In genomic region chr20:38272961-38273360, GRCh38 we compare ENCODE assay signal across 19 cellular contexts. TPM values are rescaled to one million over a fixed set of nuclear protein-coding genes. Genes with fewer than 3 reads are reported as not detected.
A peak's percentile ranks its signal among the peaks of the same experiment; 100 is the strongest.
DNase-seq lines count a peak whose midpoint lies in the region; ATAC-seq and TF ChIP-seq lines count a peak whose summit lies in the region.
"Had no signal": no experiment of that assay in that cellular context is flagged by ENCODE, and none has a peak within 500 bp of the region (broad histone marks: within the 10 kb centered on the region; RNA-seq: fewer than 3 reads in every experiment).

No MANE protein-coding gene starts in this region.

- H2BK5ac ChIP-seq in mesenchymal stem cell (ENCODE audit: low read depth, low read length, poor library complexity, severe bottlenecking): peak overlapping the region; percentile 15

- H2AK5ac ChIP-seq in mesenchymal stem cell (ENCODE audit: low read length, severe bottlenecking): peak overlapping the region; percentile 39

- peak overlapping the region; percentile 21 for H4K8ac ChIP-seq in mesenchymal stem cell (ENCODE audit: low read length)

- peak overlapping the region; percentile 83 for H2BK120ac ChIP-seq in mesenchymal stem cell (ENCODE audit: low read depth, low read length)

- H3K79me1 ChIP-seq in mesenchymal stem cell (replicated peaks; ENCODE audit: low read length, poor library complexity, severe bottlenecking): no peaks in the 10 kb centered on the region

- H2BK15ac ChIP-seq in mesenchymal stem cell (ENCODE audit: low read depth, poor library complexity, severe bottlenecking): no peak overlapping the region

- peak overlapping the region; percentile 55 for H4K91ac ChIP-seq in mesenchymal stem cell (ENCODE audit: low read length)

- H2BK12ac ChIP-seq in mesenchymal stem cell (ENCODE audit: low read length in 2 of 2): peak overlapping the region; percentile 32 to 34

- intact Hi-C loops in heart right ventricle (cut with DNase I): no loop called here
- intact Hi-C loops in Right ventricle myocardium inferior (cut with DNase I): no loop called here

- no peak overlapping the region for H3K14ac ChIP-seq in mesenchymal stem cell (ENCODE audit: low read length in 2 of 2)

- peak in 1 of 2 donors; percentile 56 for DNase-seq in heart right ventricle
- no peak for DNase-seq in Right ventricle myocardium inferior (ENCODE audit: missing footprints)
- peak; percentile 66 to 82 for DNase-seq in cardiac fibroblast (ENCODE audit: low read depth in 2 of 2)
- DNase-seq in mesenchymal stem cell: peak; percentile 77
- no peak for DNase-seq in GM10266 (ENCODE audit: extremely low spot score)
- DNase-seq in CD8-positive, alpha-beta memory T cell: no peak
- no peak for DNase-seq in COR-L47 (lab: John Stamatoyannopoulos, UW)
- DNase-seq: activated CD4-positive, alpha-beta memory T cell treated with anti-CD3 and anti-CD28 coated beads for 36 hours; anterior cingulate cortex; Calu3; midbrain; NCI-H1105; SJCRH30; thyroid gland had no signal

- H3K36me3 ChIP-seq in heart right ventricle: no peaks in the 10 kb centered on the region
- no peaks in the 10 kb centered on the region for H3K36me3 ChIP-seq in mesenchymal stem cell (ENCODE audit: control insufficient read depth in 1 of 2, insufficient read depth in 2 of 2, low read depth in 1 of 2, low read length in 2 of 2)
- no peaks in the 10 kb centered on the region for H3K36me3 ChIP-seq in CD8-positive, alpha-beta memory T cell (ENCODE audit: insufficient read depth, low read length)
- H3K36me3 ChIP-seq: gastroesophageal sphincter, SJCRH30, thyroid gland had no signal

- no peak overlapping the region for H2AFZ ChIP-seq in mesenchymal stem cell (ENCODE audit: low read depth, low read length)
- H2AFZ ChIP-seq: parathyroid adenoma had no signal

- H3K27me3 ChIP-seq in heart right ventricle: peaks cover 0 to 4% (median 0%) of the 10 kb centered on the region in 7 donors
- peaks cover 0 to 4% of the 10 kb centered on the region in 2 experiments for H3K27me3 ChIP-seq in mesenchymal stem cell (ENCODE audit: control insufficient read depth in 1 of 2, insufficient read depth in 1 of 2, low read length in 2 of 2)
- no peaks in the 10 kb centered on the region for H3K27me3 ChIP-seq in CD8-positive, alpha-beta memory T cell (ENCODE audit: insufficient read depth, low read length, poor library complexity, severe bottlenecking)
- H3K27me3 ChIP-seq: SJCRH30, thyroid gland had no signal

- CTCF ChIA-PET in CD8-positive, alpha-beta memory T cell (lab: Charles Lee): no interaction called here

- H3K18ac ChIP-seq in mesenchymal stem cell (ENCODE audit: low read depth in 1 of 2, low read length in 2 of 2): peak overlapping the region; percentile 34 to 56

- H3K27ac Mint-ChIP-seq in CD8-positive, alpha-beta memory T cell: peak overlapping the region in 1 of 8 donors; percentile 27
- H3K27ac Mint-ChIP-seq: activated CD4-positive, alpha-beta memory T cell treated with anti-CD3 and anti-CD28 coated beads for 36 hours; activated T-helper 1 cell treated with anti-CD3 and anti-CD28 coated beads, Interleukin-12 subunit alpha, Interleukin-12 subunit beta, Interleukin-2, Interleukin-4 antibody, amounts not matched to agents 30 ng/mL and 10 ng/mL and 1 ng/mL, durations not matched to agents 14 hours and 24 hours and 36 hours had no signal

- H3K9me3 ChIP-seq in heart right ventricle (peaks cover 0 to 9% (median 0%) of the 10 kb centered on the region in 11 donors), mesenchymal stem cell (ENCODE audit: control insufficient read depth, low read length) (peaks cover 8% of the 10 kb centered on the region)
- no peaks in the 10 kb centered on the region for H3K9me3 ChIP-seq in CD8-positive, alpha-beta memory T cell (ENCODE audit: low read length)
- H3K9me3 ChIP-seq: gastroesophageal sphincter, thyroid gland had no signal

- H3K4me1 Mint-ChIP-seq in CD8-positive, alpha-beta memory T cell: no peaks in the 10 kb centered on the region

- H3K27me3 Mint-ChIP-seq in CD8-positive, alpha-beta memory T cell: peaks cover 9 to 29% of the 10 kb centered on the region in 2 donors

- ATAC-seq in heart right ventricle: peak in 6 of 8 donors; percentile 38 to 70 (median 60)
- ATAC-seq in Right ventricle myocardium inferior: no peak
- ATAC-seq in GM21526 (IDR thresholded peaks at IDR 0.05; ENCODE audit: low FRiP score, unreplicated experiment): no peak
- ATAC-seq: A549, gastroesophageal sphincter had no signal

- TF ChIP-seq CTCF in heart right ventricle (IDR thresholded peaks at IDR 0.05) (no peak), cardiac fibroblast (IDR thresholded peaks at IDR 0.05; ENCODE audit: low read depth, low read length) (no peak), GM10266 (IDR thresholded peaks at IDR 0.05; ENCODE audit: control insufficient read depth, insufficient read depth, low read depth, missing control alignments) (no peak)

- H3K4me3 Mint-ChIP-seq in CD8-positive, alpha-beta memory T cell: no peak overlapping the region
- H3K4me3 Mint-ChIP-seq: activated CD4-positive, alpha-beta memory T cell treated with anti-CD3 and anti-CD28 coated beads for 36 hours; activated T-helper 1 cell treated with anti-CD3 and anti-CD28 coated beads, Interleukin-12 subunit alpha, Interleukin-12 subunit beta, Interleukin-2, Interleukin-4 antibody, amounts not matched to agents 30 ng/mL and 10 ng/mL and 1 ng/mL, durations not matched to agents 14 hours and 24 hours and 36 hours had no signal

- H3K27ac ChIP-seq in heart right ventricle (peak overlapping the region in 8 of 10 donors; percentile 4 to 80 (median 50)), mesenchymal stem cell (ENCODE audit: low read length, poor library complexity, severe bottlenecking) (peak overlapping the region; percentile 59)
- H3K27ac ChIP-seq in CD8-positive, alpha-beta memory T cell (ENCODE audit: low read depth, low read length): no peak overlapping the region
- H3K27ac ChIP-seq: A549, parathyroid adenoma, SJCRH30, thyroid gland had no signal

- no peak overlapping the region for H3K4me3 ChIP-seq in heart right ventricle
- no peak overlapping the region for H3K4me3 ChIP-seq in cardiac fibroblast (replicated peaks in 1 of 2; ENCODE audit: low read depth in 2 of 2, low read length in 2 of 2)
- H3K4me3 ChIP-seq in mesenchymal stem cell (ENCODE audit: insufficient read depth in 1 of 2, low read depth in 1 of 2, low read length in 2 of 2): peak overlapping the region in 1 of 2 experiments; percentile 34
- H3K4me3 ChIP-seq in CD8-positive, alpha-beta memory T cell (ENCODE audit: low read length): no peak overlapping the region
- H3K4me3 ChIP-seq: A549, gastroesophageal sphincter, SJCRH30, thyroid gland had no signal

- H3K4me1 ChIP-seq in heart right ventricle (peaks cover 0 to 45% (median 27%) of the 10 kb centered on the region in 9 donors), mesenchymal stem cell (ENCODE audit: control insufficient read depth, insufficient read depth, low read depth, low read length) (peaks cover 16% of the 10 kb centered on the region)
- H3K4me1 ChIP-seq in CD8-positive, alpha-beta memory T cell (ENCODE audit: insufficient read depth, low read length): no peaks in the 10 kb centered on the region
- H3K4me1 ChIP-seq: parathyroid adenoma had no signal

- H3K4me2 ChIP-seq in mesenchymal stem cell (ENCODE audit: low read length, poor library complexity, severe bottlenecking): no peak overlapping the region
- H3K4me2 ChIP-seq: A549 had no signal

- peak overlapping the region; percentile 79 to 92 for H3K4ac ChIP-seq in mesenchymal stem cell (ENCODE audit: low read depth in 1 of 2, low read length in 2 of 2)

- no peak overlapping the region for H3K23ac ChIP-seq in mesenchymal stem cell (ENCODE audit: low read length in 2 of 2)

- H3K9me3 Mint-ChIP-seq in CD8-positive, alpha-beta memory T cell: no peaks in the 10 kb centered on the region
- H3K9me3 Mint-ChIP-seq: activated CD4-positive, alpha-beta memory T cell treated with anti-CD3 and anti-CD28 coated beads for 36 hours; activated T-helper 1 cell treated with anti-CD3 and anti-CD28 coated beads, Interleukin-12 subunit alpha, Interleukin-12 subunit beta, Interleukin-2, Interleukin-4 antibody, amounts not matched to agents 30 ng/mL and 10 ng/mL and 1 ng/mL, durations not matched to agents 14 hours and 24 hours and 36 hours had no signal

- H3K36me3 Mint-ChIP-seq in CD8-positive, alpha-beta memory T cell: no peaks in the 10 kb centered on the region
- H3K36me3 Mint-ChIP-seq: activated CD4-positive, alpha-beta memory T cell treated with anti-CD3 and anti-CD28 coated beads for 36 hours had no signal

- peak overlapping the region; percentile 14 for H3K9ac ChIP-seq in mesenchymal stem cell (ENCODE audit: low read length)
- H3K9ac ChIP-seq: parathyroid adenoma had no signal

- POLR2A ChIA-PET in CD8-positive, alpha-beta memory T cell (lab: Charles Lee): no interaction called here

- WGBS in heart right ventricle, 2 donors: 47 to 63% methylated on average over 2 of the region's 2 CpGs
- WGBS in mesenchymal stem cell: 0% methylated on average over 1 of the region's 2 CpGs

RNA-seq across cellular contexts. Expression of gene KIAA1755, which starts 12.4 kb away (rescaled TPM):
- total RNA-seq in heart right ventricle (1 to 10 TPM; 2.7 to 7.7 (median 5.2) TPM), Right ventricle myocardium inferior (7.9 TPM)
- polyA plus RNA-seq in heart right ventricle: 1 to 10 TPM; 2.9 to 6.2 TPM
- polyA plus RNA-seq in mesenchymal stem cell (2013, experiment 1 of 2): 0.50 TPM
- 0.40 TPM for polyA plus RNA-seq in mesenchymal stem cell (2013, experiment 2 of 2)
- not detected for total RNA-seq in CD8-positive, alpha-beta memory T cell
- not detected for polyA plus RNA-seq in CD8-positive, alpha-beta memory T cell
- total RNA-seq: activated CD4-positive, alpha-beta memory T cell treated with anti-CD3 and anti-CD28 coated beads for 36 hours; activated T-helper 1 cell treated with anti-CD3 and anti-CD28 coated beads, Interleukin-12 subunit alpha, Interleukin-12 subunit beta, Interleukin-2, Interleukin-4 antibody, amounts not matched to agents 30 ng/mL and 10 ng/mL and 1 ng/mL, durations not matched to agents 14 hours and 24 hours and 36 hours; Calu3 had no signal

RNA-seq across cellular contexts. Expression of gene BPI, which starts 31.0 kb away (rescaled TPM):
- 1 to 10 TPM in 1 of 10 donors, under 1 TPM in 3, not detected in 6; 0.15 to 1.6 (median 0.18) TPM for total RNA-seq in heart right ventricle
- under 1 TPM in 1 of 2 donors, not detected in 1; 0.01 TPM for polyA plus RNA-seq in heart right ventricle
- total RNA-seq in Right ventricle myocardium inferior: not detected
- polyA plus RNA-seq in mesenchymal stem cell (2013, experiment 1 of 2): not detected
- not detected for polyA plus RNA-seq in mesenchymal stem cell (2013, experiment 2 of 2)
- not detected for total RNA-seq in CD8-positive, alpha-beta memory T cell
- polyA plus RNA-seq in CD8-positive, alpha-beta memory T cell: not detected
- total RNA-seq: activated CD4-positive, alpha-beta memory T cell treated with anti-CD3 and anti-CD28 coated beads for 36 hours; activated T-helper 1 cell treated with anti-CD3 and anti-CD28 coated beads, Interleukin-12 subunit alpha, Interleukin-12 subunit beta, Interleukin-2, Interleukin-4 antibody, amounts not matched to agents 30 ng/mL and 10 ng/mL and 1 ng/mL, durations not matched to agents 14 hours and 24 hours and 36 hours; Calu3 had no signal
- polyA plus RNA-seq: A549 had no signal

Comparison
In these comparisons a context has a peak if more than half of its experiments do, and no peak if none do; other contexts are left out.
1. ATAC-seq: peak in heart right ventricle (6 of 8); none in Right ventricle myocardium inferior (single experiment) and GM21526 (single experiment).
2. DNase-seq: peak in cardiac fibroblast (2 of 2) and mesenchymal stem cell (single experiment); none in Right ventricle myocardium inferior (single experiment), GM10266 (single experiment), CD8-positive, alpha-beta memory T cell (0 of 5) and COR-L47 (single experiment).